In genomic region chr19:54451331-54451871, GRCh38 we compare ENCODE assay signal across 1 cellular context.
TF ChIP-seq lines count a peak whose summit lies in the region.

No MANE protein-coding gene starts in this region.

TF ChIP-seq in HepG2, 621 proteins besides CTCF, POLR2A, EP300 and RAD21:
- TF ChIP-seq MAFF (IDR thresholded peaks at IDR 0.05; ENCODE audit: low read depth, low read length) (peak; percentile 37; the same call in 1 of the 2 replicates), MAFK (conservative IDR thresholded peaks at IDR 0.05 in 1 of 2, IDR thresholded peaks at IDR 0.05 in 1 of 2; ENCODE audit: low read length in 2 of 2) (peak; percentile 3 to 46; a peak in 1 of 4 replicates), ZNF75D (CRISPR knock-in tag; IDR thresholded peaks at IDR 0.05; ENCODE audit: borderline replicate concordance) (no peak)
